Comparison of ENCODE assay signal across 8 cellular contexts in the genomic region with DNA sequence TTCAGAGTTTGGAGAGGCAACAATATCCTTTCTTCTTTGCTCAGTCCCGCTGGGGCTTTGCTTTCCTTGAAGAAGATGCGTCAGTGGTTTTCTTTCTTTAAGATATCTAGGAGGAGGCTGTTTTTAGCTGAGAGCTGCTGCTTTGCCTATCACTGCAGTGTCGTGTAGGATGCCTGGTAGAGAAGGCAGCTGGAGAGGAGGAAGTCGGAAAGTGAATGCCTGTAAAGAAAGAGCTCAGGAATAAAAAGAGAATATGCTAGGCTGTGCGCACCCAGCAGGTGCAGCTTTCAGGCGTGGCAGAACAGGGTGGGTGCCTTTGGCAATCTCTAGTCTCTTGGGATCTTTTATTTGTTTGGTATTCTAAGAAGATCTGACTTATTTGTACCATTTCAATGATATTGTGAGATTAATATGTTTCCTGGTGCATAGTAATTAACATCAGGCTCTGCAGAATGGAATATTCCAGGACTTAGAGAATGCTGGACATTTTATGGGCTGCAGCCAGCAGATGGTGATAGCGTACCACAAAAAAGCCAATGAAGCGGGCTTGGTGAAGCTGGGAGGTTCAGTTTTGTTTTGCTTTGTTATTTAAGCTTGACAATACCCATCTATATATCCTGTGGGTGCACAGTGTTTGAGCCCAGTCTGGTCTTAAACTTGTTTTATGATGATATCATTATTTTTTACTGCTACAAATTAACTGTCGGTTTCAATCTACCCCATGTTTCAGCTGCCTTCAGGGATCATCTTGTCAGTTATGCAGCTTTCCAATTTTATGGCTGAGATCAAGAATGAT. TPM values are rescaled to one million over a fixed set of nuclear protein-coding genes. Genes with fewer than 3 reads are reported as not detected.
DNase-seq lines count a peak whose midpoint lies in the region; ATAC-seq and TF ChIP-seq lines count a peak whose summit lies in the region.

No MANE protein-coding gene starts in this region.

- CTCF ChIA-PET in activated CD8-positive, alpha-beta memory T cell treated with anti-CD3 and anti-CD28 coated beads, Interleukin-2, amount 10 ng/mL, durations not matched to agents 7 days and 5 days (lab: Charles Lee), result interaction anchor here (1.0 to 3.0 kb wide), 7 partner anchors 9 to 356 kb away, joined by 3 to 31 read pairs (median 6); no protein-coding TSS in a partner anchor

- intact Hi-C loops in vagina (cut with DNase I), result loop anchor here (2.0 kb wide), 1 partner anchor 349 kb away; no protein-coding TSS in a partner anchor

- H3K4me1 ChIP-seq in neural progenitor cell, result no peaks in the 10 kb centered on the region
- no peaks in the 10 kb centered on the region for H3K4me1 ChIP-seq in vagina

- no peaks in the 10 kb centered on the region for H3F3A ChIP-seq in neural progenitor cell (ENCODE audit: low read depth)

- peaks cover 24% of the 10 kb centered on the region for H3K27me3 Mint-ChIP-seq in activated CD8-positive, alpha-beta memory T cell treated with anti-CD3 and anti-CD28 coated beads, Interleukin-2, amount 10 ng/mL, durations not matched to agents 7 days and 5 days
- H3K27me3 Mint-ChIP-seq in neural progenitor cell (ENCODE audit: insufficient read depth, low read depth), result no peaks in the 10 kb centered on the region

- no peaks in the 10 kb centered on the region for H3K9me3 Mint-ChIP-seq in activated CD8-positive, alpha-beta memory T cell treated with anti-CD3 and anti-CD28 coated beads, Interleukin-2, amount 10 ng/mL, durations not matched to agents 7 days and 5 days (ENCODE audit: low read depth)
- peaks cover 2% of the 10 kb centered on the region for H3K9me3 Mint-ChIP-seq in neural progenitor cell

- H3K4me3 ChIP-seq in fibroblast of the aortic adventitia (ENCODE audit: low read depth, low read length), result no peak overlapping the region
- H3K4me3 ChIP-seq in neural progenitor cell, result no peak overlapping the region
- H3K4me3 ChIP-seq in vagina, result no peak overlapping the region

- DNase-seq in CMK (ENCODE audit: low read depth), result peak; percentile 31
- DNase-seq in NCI-H345 treated with DMSO at 0.1 percent for 48 hours (lab: John Stamatoyannopoulos, UW; ENCODE audit: unreplicated experiment), result peak; percentile 67
- peak; percentile 47 for DNase-seq in activated CD8-positive, alpha-beta memory T cell treated with anti-CD3 and anti-CD28 coated beads, Interleukin-2, amount 10 ng/mL, durations not matched to agents 7 days and 5 days
- DNase-seq in fibroblast of the aortic adventitia (ENCODE audit: low read depth), result peak; percentile 85
- DNase-seq in neural progenitor cell (ENCODE audit: low spot score), result peak; percentile 70
- DNase-seq in vagina (ENCODE audit: extremely low spot score in 2 of 2), result no peak

- ATAC-seq in GM19025 (IDR thresholded peaks at IDR 0.05; ENCODE audit: low read depth, unreplicated experiment), result peak; percentile 90
- ATAC-seq in HG03196 (IDR thresholded peaks at IDR 0.05; ENCODE audit: unreplicated experiment), result peak; percentile 71
- ATAC-seq in activated CD8-positive, alpha-beta memory T cell treated with anti-CD3 and anti-CD28 coated beads, Interleukin-2, amount 10 ng/mL, durations not matched to agents 7 days and 5 days, result peak; percentile 47

- no peaks in the 10 kb centered on the region for H3K79me2 ChIP-seq in neural progenitor cell (ENCODE audit: low read depth)

- no peak overlapping the region for H3K9ac ChIP-seq in neural progenitor cell

- H4K20me1 ChIP-seq in neural progenitor cell (ENCODE audit: low read depth), result no peaks in the 10 kb centered on the region

- H3K4me3 Mint-ChIP-seq in activated CD8-positive, alpha-beta memory T cell treated with anti-CD3 and anti-CD28 coated beads, Interleukin-2, amount 10 ng/mL, durations not matched to agents 7 days and 5 days, result no peak overlapping the region
- H3K4me3 Mint-ChIP-seq in neural progenitor cell, result no peak overlapping the region

- H3K36me3 ChIP-seq in neural progenitor cell (no peaks in the 10 kb centered on the region), vagina (no peaks in the 10 kb centered on the region)

- H3K36me3 Mint-ChIP-seq in activated CD8-positive, alpha-beta memory T cell treated with anti-CD3 and anti-CD28 coated beads, Interleukin-2, amount 10 ng/mL, durations not matched to agents 7 days and 5 days, result no peaks in the 10 kb centered on the region
- H3K36me3 Mint-ChIP-seq in neural progenitor cell, result no peaks in the 10 kb centered on the region

- H2AFZ ChIP-seq in neural progenitor cell (replicated peaks), result peak overlapping the region; percentile 73

- TF ChIP-seq POLR2A in vagina (IDR thresholded peaks at IDR 0.05), result no peak

- TF ChIP-seq CTCF in fibroblast of the aortic adventitia (IDR thresholded peaks at IDR 0.05; ENCODE audit: insufficient read depth, low read length), result peak; percentile 83
- peak; percentile 82 for TF ChIP-seq CTCF in neural progenitor cell (IDR thresholded peaks at IDR 0.05)
- TF ChIP-seq CTCF in vagina (IDR thresholded peaks at IDR 0.05), result peak; percentile 56 to 88 (median 76)

- H3K4me2 ChIP-seq in neural progenitor cell, result no peak overlapping the region

- H3K27me3 ChIP-seq in neural progenitor cell, result no peaks in the 10 kb centered on the region
- H3K27me3 ChIP-seq in vagina, result no peaks in the 10 kb centered on the region

- H3K9me3 ChIP-seq in neural progenitor cell (ENCODE audit: low read depth) (no peaks in the 10 kb centered on the region), vagina (no peaks in the 10 kb centered on the region)

- no peak overlapping the region for H3K27ac Mint-ChIP-seq in activated CD8-positive, alpha-beta memory T cell treated with anti-CD3 and anti-CD28 coated beads, Interleukin-2, amount 10 ng/mL, durations not matched to agents 7 days and 5 days
- no peak overlapping the region for H3K27ac Mint-ChIP-seq in neural progenitor cell

- no peaks in the 10 kb centered on the region for H3K4me1 Mint-ChIP-seq in activated CD8-positive, alpha-beta memory T cell treated with anti-CD3 and anti-CD28 coated beads, Interleukin-2, amount 10 ng/mL, durations not matched to agents 7 days and 5 days
- no peaks in the 10 kb centered on the region for H3K4me1 Mint-ChIP-seq in neural progenitor cell

- H3K27ac ChIP-seq in neural progenitor cell (no peak overlapping the region), vagina (no peak overlapping the region)

RNA-seq across cellular contexts. Expression of a gene that starts 34.9 kb away (rescaled TPM):
- not detected for total RNA-seq in activated CD8-positive, alpha-beta memory T cell treated with anti-CD3 and anti-CD28 coated beads, Interleukin-2, amount 10 ng/mL, durations not matched to agents 7 days and 5 days
- 24.1 and 29.8 TPM in 2 replicates for total RNA-seq in fibroblast of the aortic adventitia (ENCODE audit: low replicate concordance)
- not detected in 2 replicates for total RNA-seq in neural progenitor cell (ENCODE audit: low replicate concordance)
- 50.6 TPM for total RNA-seq in vagina

Comparison
In these comparisons a context has a peak if more than half of its experiments do, and no peak if none do; other contexts are left out.
1. DNase-seq: peak in CMK (single experiment), NCI-H345 treated with DMSO at 0.1 percent for 48 hours (single experiment), activated CD8-positive, alpha-beta memory T cell treated with anti-CD3 and anti-CD28 coated beads, Interleukin-2, amount 10 ng/mL, durations not matched to agents 7 days and 5 days (single experiment), fibroblast of the aortic adventitia (single experiment) and neural progenitor cell (single experiment); none in vagina (0 of 2).
2. RNA of a gene that starts 34.9 kb away (total RNA-seq): 50.6 TPM in vagina (single experiment) and 24.1 to 29.8 TPM in fibroblast of the aortic adventitia; not detected in activated CD8-positive, alpha-beta memory T cell treated with anti-CD3 and anti-CD28 coated beads, Interleukin-2, amount 10 ng/mL, durations not matched to agents 7 days and 5 days and not detected in neural progenitor cell; every median in the first group is over 10 times any median in the second.
3. Peak in every context shown above with its lines, with median percentiles within 50 percentile points of each other: ATAC-seq and CTCF ChIP-seq.